ENCODE assay signal across 1 cellular context in genomic region chr14:54135804-54136280, GRCh38.
TF ChIP-seq lines count a peak whose summit lies in the region.

No MANE protein-coding gene starts in this region.

TF ChIP-seq in HepG2, 621 proteins besides CTCF, POLR2A, EP300 and RAD21 (continued from another document and continues in another):
- TF ChIP-seq ZBTB46 (CRISPR knock-in tag; IDR thresholded peaks at IDR 0.05; ENCODE audit: borderline replicate concordance), result no peak
- no peak for TF ChIP-seq SNRNP70 (IDR thresholded peaks at IDR 0.05; ENCODE audit: low read depth, low read length)
- no peak for TF ChIP-seq ZHX2 (IDR thresholded peaks at IDR 0.05; ENCODE audit: low read depth)
- no peak for TF ChIP-seq ZHX2 (CRISPR knock-in tag; IDR thresholded peaks at IDR 0.05; ENCODE audit: borderline replicate concordance)
- no peak for TF ChIP-seq ZNF337 (CRISPR knock-in tag; IDR thresholded peaks at IDR 0.05; ENCODE audit: borderline replicate concordance, low read depth)
- peak; percentile 86 for TF ChIP-seq NR2C2 (CRISPR knock-in tag; IDR thresholded peaks at IDR 0.05; ENCODE audit: borderline replicate concordance)
- no peak for TF ChIP-seq IRF1 (CRISPR knock-in tag; IDR thresholded peaks at IDR 0.05; ENCODE audit: low read depth)
- TF ChIP-seq ZFP91 (CRISPR knock-in tag; IDR thresholded peaks at IDR 0.05; ENCODE audit: borderline replicate concordance), result no peak; the same call in 1 of the 2 replicates
- no peak for TF ChIP-seq FOXK2 (IDR thresholded peaks at IDR 0.05)
- peak; percentile 94 for TF ChIP-seq ELF3 (CRISPR knock-in tag; IDR thresholded peaks at IDR 0.05)
- peak; percentile 31; the same call in 1 of the 2 replicates for TF ChIP-seq STAG1 (CRISPR knock-in tag; IDR thresholded peaks at IDR 0.05)
- TF ChIP-seq THAP8 (CRISPR knock-in tag; IDR thresholded peaks at IDR 0.05; ENCODE audit: borderline replicate concordance), result no peak
- no peak for TF ChIP-seq NCOA1 (CRISPR knock-in tag; IDR thresholded peaks at IDR 0.05)
- no peak for TF ChIP-seq GLMP (CRISPR knock-in tag; IDR thresholded peaks at IDR 0.05; ENCODE audit: borderline replicate concordance)
- no peak; the same call in 1 of the 2 replicates for TF ChIP-seq ARID4A (CRISPR knock-in tag; IDR thresholded peaks at IDR 0.05; ENCODE audit: borderline replicate concordance)
- TF ChIP-seq ZNF34 (CRISPR knock-in tag; IDR thresholded peaks at IDR 0.05; ENCODE audit: borderline replicate concordance), result no peak
- TF ChIP-seq ZNF800 (CRISPR knock-in tag; IDR thresholded peaks at IDR 0.05), result no peak
- no peak for TF ChIP-seq ZNF468 (CRISPR knock-in tag; IDR thresholded peaks at IDR 0.05)
- TF ChIP-seq ZNF503 (CRISPR knock-in tag; IDR thresholded peaks at IDR 0.05), result no peak
- no peak; the same call in 1 of the 2 replicates for TF ChIP-seq KDM5A (IDR thresholded peaks at IDR 0.05; ENCODE audit: borderline replicate concordance, low read length)
- peak; percentile 93 for TF ChIP-seq HDAC2 (CRISPR knock-in tag; IDR thresholded peaks at IDR 0.05)
- peak; percentile 50; the same call in 1 of the 2 replicates for TF ChIP-seq KDM2A (CRISPR knock-in tag; IDR thresholded peaks at IDR 0.05; ENCODE audit: borderline replicate concordance, low read depth)
- TF ChIP-seq ISX (CRISPR knock-in tag; conservative IDR thresholded peaks at IDR 0.05), result no peak
- no peak for TF ChIP-seq AGO1 (IDR thresholded peaks at IDR 0.05; ENCODE audit: low read depth, low read length, poor library complexity, severe bottlenecking)
- TF ChIP-seq MTF2 (CRISPR knock-in tag; IDR thresholded peaks at IDR 0.05; ENCODE audit: borderline replicate concordance), result no peak
- no peak for TF ChIP-seq EZH2 (conservative IDR thresholded peaks at IDR 0.05; ENCODE audit: low read depth, low read length)
- no peak for TF ChIP-seq ZBTB10 (CRISPR knock-in tag; IDR thresholded peaks at IDR 0.05; ENCODE audit: borderline replicate concordance)
- no peak for TF ChIP-seq IRF9 (CRISPR knock-in tag; IDR thresholded peaks at IDR 0.05; ENCODE audit: borderline replicate concordance)
